22 cellular contexts compared by ENCODE assay signal in the genomic region with DNA sequence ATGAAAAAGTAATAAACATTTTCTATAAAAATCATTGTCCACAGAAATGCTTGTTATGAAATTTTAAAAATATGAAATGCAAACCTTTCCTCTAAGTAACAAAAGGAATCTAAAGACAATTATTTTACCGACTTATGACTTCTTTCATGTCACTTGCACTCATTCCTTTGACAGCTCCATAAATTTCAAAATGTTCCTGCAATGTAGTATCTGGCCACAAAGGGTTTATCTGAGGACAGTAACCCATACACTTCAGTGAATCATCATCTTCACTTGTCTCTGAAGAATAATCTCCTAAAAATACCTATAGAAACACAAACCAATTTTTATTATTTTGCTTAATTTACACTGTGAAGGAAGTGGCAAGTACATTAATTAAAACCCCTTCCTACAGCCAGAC. TPM values are rescaled to one million over a fixed set of nuclear protein-coding genes. Genes with fewer than 3 reads are reported as not detected.
"Had no signal": no experiment of that assay in that cellular context is flagged by ENCODE, and none has a peak within 500 bp of the region (broad histone marks: within the 10 kb centered on the region; RNA-seq: fewer than 3 reads in every experiment).

No MANE protein-coding gene starts in this region.

- H3K9me3 ChIP-seq: gastrocnemius medialis, right lobe of liver, stomach, transverse colon, uterus had no signal

- H3K4me1 ChIP-seq: gastrocnemius medialis, parathyroid adenoma, right lobe of liver, stomach, transverse colon, uterus had no signal

- H3K27me3 Mint-ChIP-seq: activated CD4-positive, alpha-beta memory T cell treated with anti-CD3 and anti-CD28 coated beads for 36 hours; activated naive CD8-positive, alpha-beta T cell treated with anti-CD3 and anti-CD28 coated beads, Interleukin-2, amount 10 ng/mL, durations not matched to agents 7 days and 5 days; stimulated activated memory B cell treated with anti-CD40 and anti-IgM and Interleukin-4, amounts not matched to agents 10 μg/mL and 1 μg/mL and 100 μg/mL, for 72 hours; T-helper 17 cell had no signal

- DNase-seq: activated CD4-positive, alpha-beta memory T cell treated with anti-CD3 and anti-CD28 coated beads for 36 hours; activated CD4-positive, alpha-beta T cell treated with anti-CD3 and anti-CD28 coated beads for 48 hours; activated effector memory CD4-positive, alpha-beta T cell treated with Interleukin-2 at 50 U/mL for 16 hours; activated naive CD4-positive, alpha-beta T cell treated with anti-CD3 and anti-CD28 coated beads for 36 hours; activated naive CD8-positive, alpha-beta T cell treated with anti-CD3 and anti-CD28 coated beads, Interleukin-2, amount 10 ng/mL, durations not matched to agents 7 days and 5 days; activated T-cell treated with anti-CD3 and anti-CD28 coated beads, Interleukin-2, amount 50 U/mL, for 48 hours; amygdala; dermis blood vessel endothelial cell; effector CD8-positive, alpha-beta T cell; erythroblast; gastrocnemius medialis; hippocampal formation; nucleus accumbens; right lobe of liver; stimulated activated CD4-positive, alpha-beta T cell treated with anti-CD3 and anti-CD28 coated beads, Interleukin-15, amount 100 ng/mL, for 24 hours; stomach; T-helper 17 cell; transverse colon; uterus had no signal

- H2AFZ ChIP-seq: parathyroid adenoma had no signal

- H3K27me3 ChIP-seq: gastrocnemius medialis, right lobe of liver, stomach, transverse colon, uterus had no signal

- H3K4me3 Mint-ChIP-seq: activated CD4-positive, alpha-beta memory T cell treated with anti-CD3 and anti-CD28 coated beads for 36 hours; activated naive CD4-positive, alpha-beta T cell treated with anti-CD3 and anti-CD28 coated beads for 36 hours; activated naive CD8-positive, alpha-beta T cell treated with anti-CD3 and anti-CD28 coated beads, Interleukin-2, amount 10 ng/mL, durations not matched to agents 7 days and 5 days; stimulated activated memory B cell treated with anti-CD40 and anti-IgM and Interleukin-4, amounts not matched to agents 10 μg/mL and 1 μg/mL and 100 μg/mL, for 72 hours; T-helper 17 cell had no signal

- H3K9me3 Mint-ChIP-seq: activated CD4-positive, alpha-beta memory T cell treated with anti-CD3 and anti-CD28 coated beads for 36 hours; activated naive CD4-positive, alpha-beta T cell treated with anti-CD3 and anti-CD28 coated beads for 36 hours; activated naive CD8-positive, alpha-beta T cell treated with anti-CD3 and anti-CD28 coated beads, Interleukin-2, amount 10 ng/mL, durations not matched to agents 7 days and 5 days; stimulated activated memory B cell treated with anti-CD40 and anti-IgM and Interleukin-4, amounts not matched to agents 10 μg/mL and 1 μg/mL and 100 μg/mL, for 72 hours had no signal

- ATAC-seq: gastrocnemius medialis; right lobe of liver; stimulated activated memory B cell treated with anti-CD40 and anti-IgM and Interleukin-4, amounts not matched to agents 10 μg/mL and 1 μg/mL and 100 μg/mL, for 72 hours; T-helper 17 cell had no signal

- H3K27ac Mint-ChIP-seq: activated CD4-positive, alpha-beta memory T cell treated with anti-CD3 and anti-CD28 coated beads for 36 hours; activated naive CD4-positive, alpha-beta T cell treated with anti-CD3 and anti-CD28 coated beads for 36 hours; activated naive CD8-positive, alpha-beta T cell treated with anti-CD3 and anti-CD28 coated beads, Interleukin-2, amount 10 ng/mL, durations not matched to agents 7 days and 5 days; stimulated activated memory B cell treated with anti-CD40 and anti-IgM and Interleukin-4, amounts not matched to agents 10 μg/mL and 1 μg/mL and 100 μg/mL, for 72 hours; T-helper 17 cell had no signal

- H3K27ac ChIP-seq: parathyroid adenoma, right lobe of liver, stomach, transverse colon, uterus had no signal

- H3K4me3 ChIP-seq: gastrocnemius medialis, right lobe of liver, smooth muscle cell, stomach, transverse colon, uterus had no signal

- H3K4me1 Mint-ChIP-seq: activated naive CD8-positive, alpha-beta T cell treated with anti-CD3 and anti-CD28 coated beads, Interleukin-2, amount 10 ng/mL, durations not matched to agents 7 days and 5 days; stimulated activated memory B cell treated with anti-CD40 and anti-IgM and Interleukin-4, amounts not matched to agents 10 μg/mL and 1 μg/mL and 100 μg/mL, for 72 hours had no signal

- H3K79me2 ChIP-seq: parathyroid adenoma had no signal

- H3K9ac ChIP-seq: parathyroid adenoma had no signal

- H3K4me2 ChIP-seq: smooth muscle cell had no signal

RNA-seq across cellular contexts. Expression of a gene that starts 25.6 kb away (rescaled TPM):
- total RNA-seq: smooth muscle cell had no signal
- polyA plus RNA-seq: smooth muscle cell had no signal
